In the genomic region with DNA sequence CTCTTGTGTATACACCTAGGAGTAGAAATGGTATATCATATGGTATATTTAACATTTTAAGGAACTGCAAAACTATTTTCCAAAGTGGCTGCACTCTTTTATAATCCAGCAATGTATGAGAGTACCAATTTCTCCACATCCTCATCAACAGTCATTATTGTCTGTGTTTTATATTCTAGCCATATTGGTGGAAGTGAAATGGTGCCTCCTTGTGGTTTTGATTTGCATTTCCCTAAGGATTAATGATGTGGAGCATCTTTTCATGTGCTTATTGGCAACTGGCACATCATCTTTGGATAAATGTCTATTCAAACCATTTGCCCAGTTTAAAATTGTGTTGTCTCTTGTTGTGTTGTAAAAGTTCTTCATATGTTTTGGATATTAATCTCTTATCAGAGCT, we compare ENCODE assay signal across 12 cellular contexts. TPM values are rescaled to one million over a fixed set of nuclear protein-coding genes. Genes with fewer than 3 reads are reported as not detected.
DNase-seq lines count a peak whose midpoint lies in the region; ATAC-seq, FAIRE-seq and TF ChIP-seq lines count a peak whose summit lies in the region.
"Had no signal": no experiment of that assay in that cellular context is flagged by ENCODE, and none has a peak within 500 bp of the region (broad histone marks: within the 10 kb centered on the region; RNA-seq: fewer than 3 reads in every experiment).

No MANE protein-coding gene starts in this region.

- ATAC-seq in GM21390 (IDR thresholded peaks at IDR 0.05; ENCODE audit: unreplicated experiment): no peak

- no peak overlapping the region for H3K27ac Mint-ChIP-seq in brain

- no peak overlapping the region for H3K4me3 Mint-ChIP-seq in brain

- DNase-seq in HFF-Myc (ENCODE audit: extremely low read depth, low read depth): no peak
- peak; percentile 39 for DNase-seq in kidney tubule cell (ENCODE audit: low spot score)
- DNase-seq in NCI-H187 treated with DMSO at 0.1 percent for 48 hours (lab: John Stamatoyannopoulos, UW): no peak
- DNase-seq in NCI-H2029 (lab: John Stamatoyannopoulos, UW): no peak
- no peak for DNase-seq in AG08396 (ENCODE audit: low spot score)
- DNase-seq: NCI-H1092, occipital lobe, SW 1271 had no signal

- H3K27me3 Mint-ChIP-seq in brain: no peaks in the 10 kb centered on the region

- H3K4me3 ChIP-seq in HFF-Myc (replicated peaks; ENCODE audit: low read depth, low read length): no peak overlapping the region

- peak; percentile 12 for TF ChIP-seq CTCF in HFF-Myc (IDR thresholded peaks at IDR 0.05; ENCODE audit: low read depth, low read length, missing control alignments)
- TF ChIP-seq CTCF in brain (conservative IDR thresholded peaks at IDR 0.05): peak; percentile 40 to 50

- FAIRE-seq in A204.1 (lab: Jason Lieb, UNC): peak; percentile 80

- no peaks in the 10 kb centered on the region for H3K36me3 Mint-ChIP-seq in brain

- H3K4me1 Mint-ChIP-seq in brain: no peaks in the 10 kb centered on the region

- H3K9me3 Mint-ChIP-seq in brain: peaks cover 0 to 4% (median 0%) of the 10 kb centered on the region in 5 experiments

RNA-seq across cellular contexts. Expression of a gene that starts 9.6 kb away (rescaled TPM):
- not detected for polyA plus RNA-seq in brain (ENCODE audit: insufficient read depth, low read depth, low replicate concordance)
- polyA plus RNA-seq: esophagus had no signal
